Comparison of ENCODE assay signal across 12 cellular contexts in the genomic region with DNA sequence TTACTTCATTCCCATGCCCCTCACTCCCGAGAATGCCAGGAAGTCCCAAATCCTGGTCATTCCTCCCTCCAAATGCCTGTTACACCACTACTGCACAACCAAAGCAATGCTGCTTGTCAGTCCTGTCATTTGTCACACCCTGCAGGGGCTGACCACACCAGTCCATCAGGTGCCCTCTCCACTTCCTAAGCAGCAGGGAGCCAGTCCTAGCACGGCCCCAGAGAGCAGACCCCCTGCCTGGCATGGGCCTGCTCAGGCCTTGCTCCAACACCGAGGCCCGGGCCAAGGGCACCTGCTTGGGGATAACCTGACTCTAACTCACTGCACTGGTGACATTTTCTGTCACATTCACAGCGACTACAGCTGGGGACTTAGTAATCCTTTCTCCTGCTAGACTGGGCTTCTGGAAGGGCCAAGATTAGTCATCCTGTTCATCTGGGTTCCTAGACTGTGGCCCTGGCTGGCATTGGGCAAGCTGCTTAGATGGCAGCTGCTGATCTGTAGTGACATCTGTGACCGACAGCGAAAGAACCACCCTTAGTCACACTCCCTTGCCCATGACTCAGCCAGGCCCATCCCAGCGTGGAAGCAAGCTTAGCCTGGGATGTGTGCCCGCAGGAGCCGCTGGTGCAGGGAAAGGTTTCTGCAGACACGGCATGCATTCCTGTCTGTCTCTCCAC. TPM values are rescaled to one million over a fixed set of nuclear protein-coding genes. Genes with fewer than 3 reads are reported as not detected.
DNase-seq lines count a peak whose midpoint lies in the region; ATAC-seq and TF ChIP-seq lines count a peak whose summit lies in the region.
"Had no signal": no experiment of that assay in that cellular context is flagged by ENCODE, and none has a peak within 500 bp of the region (broad histone marks: within the 10 kb centered on the region; RNA-seq: fewer than 3 reads in every experiment).

No MANE protein-coding gene starts in this region.

- H3K9me3 Mint-ChIP-seq in natural killer cell, result no peaks in the 10 kb centered on the region
- H3K9me3 Mint-ChIP-seq in natural killer cell treated with Interleukin-12 subunit alpha and Interleukin-12 subunit beta and Interleukin-15 and Interleukin-18, amount 100 ng/mL, for 72 hours, result no peaks in the 10 kb centered on the region
- H3K9me3 Mint-ChIP-seq: activated B cell treated with CpG ODN at 0.5 μM for 24 hours had no signal

- no peaks in the 10 kb centered on the region for H3K36me3 Mint-ChIP-seq in natural killer cell
- peaks cover 22% of the 10 kb centered on the region for H3K36me3 Mint-ChIP-seq in natural killer cell treated with Interleukin-12 subunit alpha and Interleukin-12 subunit beta and Interleukin-15 and Interleukin-18, amount 100 ng/mL, for 72 hours

- H3K27ac Mint-ChIP-seq in natural killer cell, result peak overlapping the region; percentile 57 to 67
- H3K27ac Mint-ChIP-seq in natural killer cell treated with Interleukin-12 subunit alpha and Interleukin-12 subunit beta and Interleukin-15 and Interleukin-18, amount 100 ng/mL, for 72 hours, result peak overlapping the region in 1 of 2 donors; percentile 60
- H3K27ac Mint-ChIP-seq: activated B cell treated with CpG ODN at 0.5 μM for 24 hours had no signal

- no peak overlapping the region for H3K4me3 Mint-ChIP-seq in natural killer cell
- H3K4me3 Mint-ChIP-seq in natural killer cell treated with Interleukin-12 subunit alpha and Interleukin-12 subunit beta and Interleukin-15 and Interleukin-18, amount 100 ng/mL, for 72 hours, result no peak overlapping the region
- H3K4me3 Mint-ChIP-seq: activated B cell treated with CpG ODN at 0.5 μM for 24 hours had no signal

- ATAC-seq in natural killer cell, result no peak
- ATAC-seq in natural killer cell treated with Interleukin-12 subunit alpha and Interleukin-12 subunit beta and Interleukin-15 and Interleukin-18, amount 100 ng/mL, for 72 hours, result no peak
- peak; percentile 42 for ATAC-seq in SK-N-SH treated with all-trans-retinoic acid at 6 μM for 48 hours
- ATAC-seq in GM18498 (IDR thresholded peaks at IDR 0.05; ENCODE audit: unreplicated experiment), result no peak
- no peak for ATAC-seq in HG03571 (IDR thresholded peaks at IDR 0.05; ENCODE audit: unreplicated experiment)
- no peak for ATAC-seq in HG02970 (IDR thresholded peaks at IDR 0.05; ENCODE audit: low FRiP score, unreplicated experiment)
- ATAC-seq in HG03457 (IDR thresholded peaks at IDR 0.05; ENCODE audit: unreplicated experiment), result no peak

- TF ChIP-seq CTCF in natural killer cell (IDR thresholded peaks at IDR 0.05), result no peak

- H3K27me3 Mint-ChIP-seq in natural killer cell (ENCODE audit: low read depth in 2 of 2), result no peaks in the 10 kb centered on the region
- H3K27me3 Mint-ChIP-seq in natural killer cell treated with Interleukin-12 subunit alpha and Interleukin-12 subunit beta and Interleukin-15 and Interleukin-18, amount 100 ng/mL, for 72 hours, result no peaks in the 10 kb centered on the region
- H3K27me3 Mint-ChIP-seq: activated B cell treated with CpG ODN at 0.5 μM for 24 hours had no signal

- intact Hi-C loops in natural killer cell (cut with micrococcal nuclease), result no loop called here

- H3K4me1 Mint-ChIP-seq in natural killer cell, result peaks cover 10 to 20% of the 10 kb centered on the region in 2 donors
- H3K4me1 Mint-ChIP-seq in natural killer cell treated with Interleukin-12 subunit alpha and Interleukin-12 subunit beta and Interleukin-15 and Interleukin-18, amount 100 ng/mL, for 72 hours (ENCODE audit: low read depth in 2 of 2), result peaks cover 16 to 36% of the 10 kb centered on the region in 2 donors

- DNase-seq in natural killer cell (no peak), fibroblast of gingiva (ENCODE audit: low read depth) (peak; percentile 69)
- no peak for DNase-seq in natural killer cell treated with Interleukin-12 subunit alpha and Interleukin-12 subunit beta and Interleukin-15 and Interleukin-18, amount 100 ng/mL, for 72 hours (ENCODE audit: low spot score)
- DNase-seq: activated B cell treated with CpG ODN at 0.5 μM for 24 hours, amygdala, Karpas-422, mesendoderm had no signal

TF ChIP-seq in SK-N-SH treated with all-trans-retinoic acid at 6 μM for 48 hours, 23 proteins besides CTCF, POLR2A, EP300 and RAD21 (continues in another document):
- TF ChIP-seq CSDC2 (CRISPR knock-in tag; IDR thresholded peaks at IDR 0.05) (no peak), ESRRG (CRISPR knock-in tag; IDR thresholded peaks at IDR 0.05) (no peak), BACH2 (CRISPR knock-in tag; IDR thresholded peaks at IDR 0.05; ENCODE audit: borderline replicate concordance) (no peak), ZFP30 (CRISPR knock-in tag; IDR thresholded peaks at IDR 0.05) (no peak)
- TF ChIP-seq, protein P1, sequence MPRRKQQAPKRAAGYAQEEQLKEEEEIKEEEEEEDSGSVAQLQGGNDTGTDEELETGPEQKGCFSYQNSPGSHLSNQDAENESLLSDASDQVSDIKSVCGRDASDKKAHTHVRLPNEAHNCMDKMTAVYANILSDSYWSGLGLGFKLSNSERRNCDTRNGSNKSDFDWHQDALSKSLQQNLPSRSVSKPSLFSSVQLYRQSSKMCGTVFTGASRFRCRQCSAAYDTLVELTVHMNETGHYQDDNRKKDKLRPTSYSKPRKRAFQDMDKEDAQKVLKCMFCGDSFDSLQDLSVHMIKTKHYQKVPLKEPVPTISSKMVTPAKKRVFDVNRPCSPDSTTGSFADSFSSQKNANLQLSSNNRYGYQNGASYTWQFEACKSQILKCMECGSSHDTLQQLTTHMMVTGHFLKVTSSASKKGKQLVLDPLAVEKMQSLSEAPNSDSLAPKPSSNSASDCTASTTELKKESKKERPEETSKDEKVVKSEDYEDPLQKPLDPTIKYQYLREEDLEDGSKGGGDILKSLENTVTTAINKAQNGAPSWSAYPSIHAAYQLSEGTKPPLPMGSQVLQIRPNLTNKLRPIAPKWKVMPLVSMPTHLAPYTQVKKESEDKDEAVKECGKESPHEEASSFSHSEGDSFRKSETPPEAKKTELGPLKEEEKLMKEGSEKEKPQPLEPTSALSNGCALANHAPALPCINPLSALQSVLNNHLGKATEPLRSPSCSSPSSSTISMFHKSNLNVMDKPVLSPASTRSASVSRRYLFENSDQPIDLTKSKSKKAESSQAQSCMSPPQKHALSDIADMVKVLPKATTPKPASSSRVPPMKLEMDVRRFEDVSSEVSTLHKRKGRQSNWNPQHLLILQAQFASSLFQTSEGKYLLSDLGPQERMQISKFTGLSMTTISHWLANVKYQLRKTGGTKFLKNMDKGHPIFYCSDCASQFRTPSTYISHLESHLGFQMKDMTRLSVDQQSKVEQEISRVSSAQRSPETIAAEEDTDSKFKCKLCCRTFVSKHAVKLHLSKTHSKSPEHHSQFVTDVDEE (CRISPR knock-in tag; IDR thresholded peaks at IDR 0.05), result no peak
- TF ChIP-seq, protein P2, sequence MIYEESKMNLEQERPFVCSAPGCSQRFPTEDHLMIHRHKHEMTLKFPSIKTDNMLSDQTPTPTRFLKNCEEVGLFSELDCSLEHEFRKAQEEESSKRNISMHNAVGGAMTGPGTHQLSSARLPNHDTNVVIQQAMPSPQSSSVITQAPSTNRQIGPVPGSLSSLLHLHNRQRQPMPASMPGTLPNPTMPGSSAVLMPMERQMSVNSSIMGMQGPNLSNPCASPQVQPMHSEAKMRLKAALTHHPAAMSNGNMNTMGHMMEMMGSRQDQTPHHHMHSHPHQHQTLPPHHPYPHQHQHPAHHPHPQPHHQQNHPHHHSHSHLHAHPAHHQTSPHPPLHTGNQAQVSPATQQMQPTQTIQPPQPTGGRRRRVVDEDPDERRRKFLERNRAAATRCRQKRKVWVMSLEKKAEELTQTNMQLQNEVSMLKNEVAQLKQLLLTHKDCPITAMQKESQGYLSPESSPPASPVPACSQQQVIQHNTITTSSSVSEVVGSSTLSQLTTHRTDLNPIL (CRISPR knock-in tag; IDR thresholded peaks at IDR 0.05; ENCODE audit: low read depth), result no peak
- TF ChIP-seq, protein P3, sequence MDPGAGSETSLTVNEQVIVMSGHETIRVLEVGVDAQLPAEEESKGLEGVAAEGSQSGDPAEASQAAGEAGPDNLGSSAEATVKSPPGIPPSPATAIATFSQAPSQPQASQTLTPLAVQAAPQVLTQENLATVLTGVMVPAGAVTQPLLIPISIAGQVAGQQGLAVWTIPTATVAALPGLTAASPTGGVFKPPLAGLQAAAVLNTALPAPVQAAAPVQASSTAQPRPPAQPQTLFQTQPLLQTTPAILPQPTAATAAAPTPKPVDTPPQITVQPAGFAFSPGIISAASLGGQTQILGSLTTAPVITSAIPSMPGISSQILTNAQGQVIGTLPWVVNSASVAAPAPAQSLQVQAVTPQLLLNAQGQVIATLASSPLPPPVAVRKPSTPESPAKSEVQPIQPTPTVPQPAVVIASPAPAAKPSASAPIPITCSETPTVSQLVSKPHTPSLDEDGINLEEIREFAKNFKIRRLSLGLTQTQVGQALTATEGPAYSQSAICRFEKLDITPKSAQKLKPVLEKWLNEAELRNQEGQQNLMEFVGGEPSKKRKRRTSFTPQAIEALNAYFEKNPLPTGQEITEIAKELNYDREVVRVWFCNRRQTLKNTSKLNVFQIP (CRISPR knock-in tag; IDR thresholded peaks at IDR 0.05; ENCODE audit: borderline replicate concordance, low read depth), result no peak

RNA-seq across cellular contexts. Expression of a gene that starts 5.4 kb away (rescaled TPM):
- total RNA-seq in natural killer cell, result 100 to 1,000 TPM in 2 of 3 donors, 10 to 100 TPM in 1; 91.5 to 115 (median 105) TPM
- total RNA-seq in natural killer cell treated with Interleukin-12 subunit alpha and Interleukin-12 subunit beta and Interleukin-15 and Interleukin-18, amount 100 ng/mL, for 72 hours, result 100 to 1,000 TPM; 159 to 302 TPM

RNA-seq across cellular contexts. Expression of a gene that starts 5.5 kb away (rescaled TPM):
- 10 to 100 TPM; 40.1 to 50.9 (median 41.5) TPM for total RNA-seq in natural killer cell
- total RNA-seq in natural killer cell treated with Interleukin-12 subunit alpha and Interleukin-12 subunit beta and Interleukin-15 and Interleukin-18, amount 100 ng/mL, for 72 hours, result 100 to 1,000 TPM in 1 of 2 donors, 10 to 100 TPM in 1; 81.3 to 112 TPM

RNA-seq across cellular contexts. Expression of a gene that starts 14.9 kb away (rescaled TPM):
- total RNA-seq in natural killer cell, result 100 to 1,000 TPM; 600 to 824 (median 689) TPM
- total RNA-seq in natural killer cell treated with Interleukin-12 subunit alpha and Interleukin-12 subunit beta and Interleukin-15 and Interleukin-18, amount 100 ng/mL, for 72 hours, result 100 to 1,000 TPM; 874 to 929 TPM

RNA-seq across cellular contexts. Expression of a gene that starts 16.0 kb away (rescaled TPM):
- under 1 TPM in 2 of 3 donors, not detected in 1; 0.18 to 0.31 TPM for total RNA-seq in natural killer cell
- total RNA-seq in natural killer cell treated with Interleukin-12 subunit alpha and Interleukin-12 subunit beta and Interleukin-15 and Interleukin-18, amount 100 ng/mL, for 72 hours, result under 1 TPM; 0.17 to 0.50 TPM

RNA-seq across cellular contexts. Expression of a gene that starts 25.2 kb away (rescaled TPM):
- total RNA-seq in natural killer cell, result 10 to 100 TPM; 30.6 to 34.4 (median 34.2) TPM
- 10 to 100 TPM; 30.4 to 36.5 TPM for total RNA-seq in natural killer cell treated with Interleukin-12 subunit alpha and Interleukin-12 subunit beta and Interleukin-15 and Interleukin-18, amount 100 ng/mL, for 72 hours
